Comparison of ENCODE assay signal across 13 cellular contexts in genomic region chr1:207181838-207182237, GRCh38.
DNase-seq lines count a peak whose midpoint lies in the region; ATAC-seq and TF ChIP-seq lines count a peak whose summit lies in the region.
"Had no signal": no experiment of that assay in that cellular context is flagged by ENCODE, and none has a peak within 500 bp of the region (broad histone marks: within the 10 kb centered on the region; RNA-seq: fewer than 3 reads in every experiment).

No MANE protein-coding gene starts in this region.

- ATAC-seq in Panc1 = no peak
- ATAC-seq in HG02884 (IDR thresholded peaks at IDR 0.05; ENCODE audit: unreplicated experiment) = no peak
- ATAC-seq in stimulated activated naive CD8-positive, alpha-beta T cell treated with anti-CD3 and anti-CD28 coated beads, Interleukin-15, amount 100 ng/mL, for 72 hours = no peak

- intact Hi-C loops in MCF 10A (cut with micrococcal nuclease) (loop anchor here (1.0 kb wide), 4 partner anchors 98 to 317 kb away; partner anchors contain the start of gene CD55), breast epithelium (cut with DNase I; ENCODE audit: low total_unique reads) (no loop called here), Panc1 (cut with micrococcal nuclease; ENCODE audit: unreplicated experiment) (no loop called here)

- H3K4me3 ChIP-seq in breast epithelium (no peak overlapping the region), Panc1 (ENCODE audit: low read depth in 2 of 2, low read length in 2 of 2) (no peak overlapping the region), fibroblast of mammary gland (ENCODE audit: control insufficient read depth, low read depth, low read length) (no peak overlapping the region), retinal pigment epithelial cell (ENCODE audit: low read length) (no peak overlapping the region)
- H3K4me3 ChIP-seq: colonic mucosa, HAP-1, ovary had no signal

- CTCF ChIA-PET in MCF 10A (lab: Yijun Ruan, JAX) (interaction anchor here (0.6 to 4.1 kb wide), 38 partner anchors 11 to 1513 kb away, joined by 3 to 62 read pairs (median 4); partner anchors contain the start of genes CD55 and CR1), Panc1 (lab: Charles Lee) (no interaction called here)

- H3K27ac ChIP-seq in breast epithelium (no peak overlapping the region), Panc1 (ENCODE audit: low read length) (no peak overlapping the region)
- H3K27ac ChIP-seq: colonic mucosa, ovary had no signal

- no peaks in the 10 kb centered on the region for H3K27me3 ChIP-seq in breast epithelium
- no peaks in the 10 kb centered on the region for H3K27me3 ChIP-seq in Panc1 (ENCODE audit: control insufficient read depth, insufficient read depth, low read length)
- H3K27me3 ChIP-seq: colonic mucosa, ovary had no signal

- H3K9me3 Mint-ChIP-seq in MCF 10A (ENCODE audit: unreplicated experiment) = no peaks in the 10 kb centered on the region
- H3K9me3 Mint-ChIP-seq in stimulated activated naive CD8-positive, alpha-beta T cell treated with anti-CD3 and anti-CD28 coated beads, Interleukin-15, amount 100 ng/mL, for 72 hours = peaks cover 0 to 5% of the 10 kb centered on the region in 2 donors
- H3K9me3 Mint-ChIP-seq: activated T-cell treated with anti-CD3 and anti-CD28 coated beads, Interleukin-2, amount 50 U/mL, for 24 hours had no signal

- POLR2A ChIA-PET in MCF 10A (lab: Yijun Ruan, JAX) (interaction anchor here (0.6 to 2.5 kb wide), 10 partner anchors 17 to 323 kb away, joined by 3 to 20 read pairs (median 4); partner anchors contain the start of gene CD55), Panc1 (lab: Charles Lee) (no interaction called here)

- peak; percentile 84 for TF ChIP-seq CTCF in MCF 10A (IDR thresholded peaks at IDR 0.05; ENCODE audit: unreplicated experiment)
- peak in 1 of 3 donors; percentile 9 for TF ChIP-seq CTCF in breast epithelium (IDR thresholded peaks at IDR 0.05)
- TF ChIP-seq CTCF in Panc1 (IDR thresholded peaks at IDR 0.05) = peak; percentile 9; the same call in 1 of the 2 replicates
- no peak for TF ChIP-seq CTCF in fibroblast of mammary gland (conservative IDR thresholded peaks at IDR 0.05; ENCODE audit: control insufficient read depth, insufficient read depth, low read depth, low read length)
- TF ChIP-seq CTCF in retinal pigment epithelial cell (conservative IDR thresholded peaks at IDR 0.05; ENCODE audit: low read depth, low read length) = peak; percentile 34

- H3K27me3 Mint-ChIP-seq in MCF 10A (ENCODE audit: insufficient read depth, unreplicated experiment) = no peaks in the 10 kb centered on the region
- H3K27me3 Mint-ChIP-seq in stimulated activated naive CD8-positive, alpha-beta T cell treated with anti-CD3 and anti-CD28 coated beads, Interleukin-15, amount 100 ng/mL, for 72 hours = peaks cover 11% of the 10 kb centered on the region

- H3K27ac Mint-ChIP-seq in MCF 10A (ENCODE audit: low read depth, unreplicated experiment) = no peak overlapping the region
- H3K27ac Mint-ChIP-seq in stimulated activated naive CD8-positive, alpha-beta T cell treated with anti-CD3 and anti-CD28 coated beads, Interleukin-15, amount 100 ng/mL, for 72 hours = no peak overlapping the region
- H3K27ac Mint-ChIP-seq: activated T-cell treated with anti-CD3 and anti-CD28 coated beads, Interleukin-2, amount 50 U/mL, for 24 hours had no signal

- H3K4me3 Mint-ChIP-seq in MCF 10A (ENCODE audit: unreplicated experiment) = no peak overlapping the region
- H3K4me3 Mint-ChIP-seq in stimulated activated naive CD8-positive, alpha-beta T cell treated with anti-CD3 and anti-CD28 coated beads, Interleukin-15, amount 100 ng/mL, for 72 hours = no peak overlapping the region
- H3K4me3 Mint-ChIP-seq: activated T-cell treated with anti-CD3 and anti-CD28 coated beads, Interleukin-2, amount 50 U/mL, for 24 hours had no signal

- H3K4me1 Mint-ChIP-seq in MCF 10A (ENCODE audit: insufficient read depth, unreplicated experiment) = no peaks in the 10 kb centered on the region
- H3K4me1 Mint-ChIP-seq in stimulated activated naive CD8-positive, alpha-beta T cell treated with anti-CD3 and anti-CD28 coated beads, Interleukin-15, amount 100 ng/mL, for 72 hours = no peaks in the 10 kb centered on the region

- DNase-seq in MCF 10A (ENCODE audit: unreplicated experiment) (peak; percentile 66), breast epithelium (ENCODE audit: low spot score in 2 of 2) (no peak), Panc1 (ENCODE audit: low read depth, low spot score) (no peak), fibroblast of mammary gland (ENCODE audit: low read depth) (peak; percentile 4), retinal pigment epithelial cell (ENCODE audit: low read depth) (no peak)
- DNase-seq in activated effector memory CD4-positive, alpha-beta T cell treated with Interleukin-2 at 50 U/mL for 16 hours = no peak
- no peak for DNase-seq in stimulated activated naive CD8-positive, alpha-beta T cell treated with anti-CD3 and anti-CD28 coated beads, Interleukin-15, amount 100 ng/mL, for 72 hours
- DNase-seq: activated T-cell treated with anti-CD3 and anti-CD28 coated beads, Interleukin-2, amount 50 U/mL, for 24 hours; colonic mucosa; NCI-H1092; ovary had no signal

- H3K4me1 ChIP-seq in breast epithelium (no peaks in the 10 kb centered on the region), Panc1 (ENCODE audit: control insufficient read depth, insufficient read depth, low read length) (no peaks in the 10 kb centered on the region)
- H3K4me1 ChIP-seq: colonic mucosa, HAP-1 had no signal

- no peak for TF ChIP-seq POLR2A in breast epithelium (IDR thresholded peaks at IDR 0.05)

- no peaks in the 10 kb centered on the region for H3K9me3 ChIP-seq in breast epithelium
- H3K9me3 ChIP-seq in Panc1 (ENCODE audit: control insufficient read depth, insufficient read depth, low read depth, low read length) = no peaks in the 10 kb centered on the region
- H3K9me3 ChIP-seq: colonic mucosa, HAP-1, ovary had no signal

- in situ Hi-C loops in Panc1 (cut with HindIII; ENCODE audit: low pct_unique_long_range_greater_than_20kb, low sequenced_read_pairs) = no loop called here

- no peaks in the 10 kb centered on the region for H3K36me3 ChIP-seq in breast epithelium
- H3K36me3 ChIP-seq in Panc1 (ENCODE audit: control insufficient read depth, insufficient read depth, low read length) = no peaks in the 10 kb centered on the region
- H3K36me3 ChIP-seq: colonic mucosa, HAP-1, ovary had no signal

- BruUV-seq in MCF 10A (replicated peaks; lab: Mats Ljungman, UMichigan) (no TSS peak), Panc1 (replicated peaks; lab: Mats Ljungman, UMichigan) (no TSS peak)

- H3K36me3 Mint-ChIP-seq in MCF 10A (ENCODE audit: insufficient read depth, unreplicated experiment) = no peaks in the 10 kb centered on the region

Comparison
In these comparisons a context has a peak if more than half of its experiments do, and no peak if none do; other contexts are left out.
1. DNase-seq: peak in MCF 10A (single experiment) and fibroblast of mammary gland (single experiment); none in breast epithelium (0 of 2), Panc1 (single experiment), retinal pigment epithelial cell (single experiment), activated effector memory CD4-positive, alpha-beta T cell treated with Interleukin-2 at 50 U/mL for 16 hours (single experiment) and stimulated activated naive CD8-positive, alpha-beta T cell treated with anti-CD3 and anti-CD28 coated beads, Interleukin-15, amount 100 ng/mL, for 72 hours (0 of 2).